In the genomic region with DNA sequence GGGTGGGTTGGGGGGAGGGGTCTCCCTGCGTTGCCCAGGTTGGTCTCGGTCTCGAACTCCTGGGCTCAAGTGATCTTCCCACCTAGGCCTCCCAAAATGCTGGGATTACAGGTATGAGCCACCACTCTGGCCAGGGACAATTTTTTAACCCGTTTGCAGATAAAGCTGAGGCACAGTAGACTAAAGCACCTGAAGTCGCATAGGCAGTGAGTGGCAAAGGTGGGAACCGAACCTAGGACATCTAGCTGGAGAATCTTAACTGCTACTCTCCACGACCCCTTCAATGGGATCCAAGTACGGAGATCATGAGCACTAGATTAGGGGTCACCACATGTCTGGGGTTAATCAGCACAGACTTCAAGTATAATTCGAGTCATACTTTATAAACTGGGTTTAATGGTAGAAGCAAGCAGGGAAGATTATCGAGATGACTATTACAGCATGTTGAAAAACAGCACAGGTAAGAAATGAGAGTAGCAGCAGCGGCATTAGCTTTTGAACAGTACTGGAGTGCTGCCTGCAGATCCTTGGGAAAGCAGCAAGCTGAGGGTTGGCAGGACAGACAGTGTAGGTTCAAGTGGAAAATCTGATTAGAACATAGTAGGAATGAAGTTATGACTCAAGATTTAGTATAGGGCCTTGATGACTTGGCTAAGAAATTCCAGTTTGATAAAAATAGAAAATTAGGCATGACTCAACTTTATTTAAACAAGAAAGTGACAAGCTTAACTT, we compare ENCODE assay signal across 9 cellular contexts. TPM values are rescaled to one million over a fixed set of nuclear protein-coding genes. Genes with fewer than 3 reads are reported as not detected.
DNase-seq lines count a peak whose midpoint lies in the region; ATAC-seq and TF ChIP-seq lines count a peak whose summit lies in the region.
"Had no signal": no experiment of that assay in that cellular context is flagged by ENCODE, and none has a peak within 500 bp of the region (broad histone marks: within the 10 kb centered on the region; RNA-seq: fewer than 3 reads in every experiment).

No MANE protein-coding gene starts in this region.

- intact Hi-C loops in spleen (cut with DNase I; ENCODE audit: low total_unique reads) = no loop called here
- intact Hi-C loops in dorsolateral prefrontal cortex (cut with DNase I) = no loop called here

- DNase-seq in AG09319 (ENCODE audit: extremely low read depth, low read depth) = peak; percentile 60
- DNase-seq in M059J (ENCODE audit: low read depth) = peak; percentile 92
- peak; percentile 62 for DNase-seq in epithelial cell of esophagus (ENCODE audit: low read depth)
- no peak for DNase-seq in omental fat pad (ENCODE audit: low spot score)
- DNase-seq in spleen = no peak
- no peak for DNase-seq in dorsolateral prefrontal cortex

- 83 to 96% (median 88%) methylated on average over 11 of the region's 11 CpGs for WGBS in spleen, 5 donors

- H3K4me1 ChIP-seq in spleen = peaks cover 0 to 3% (median 0%) of the 10 kb centered on the region in 6 donors

- TF ChIP-seq CTCF in AG09319 (IDR thresholded peaks at IDR 0.05; ENCODE audit: low read depth, low read length) (no peak; the same call in 1 of the 2 replicates), epithelial cell of esophagus (IDR thresholded peaks at IDR 0.05; ENCODE audit: insufficient read depth, low read depth, low read length, missing control alignments) (no peak), omental fat pad (IDR thresholded peaks at IDR 0.05) (no peak), spleen (IDR thresholded peaks at IDR 0.05 in 8 of 11, conservative IDR thresholded peaks at IDR 0.05 in 3 of 11) (no peak), dorsolateral prefrontal cortex (IDR thresholded peaks at IDR 0.05 in 54 of 56, conservative IDR thresholded peaks at IDR 0.05 in 2 of 56; ENCODE audit: low read depth in 1 of 56, partially characterized antibody in 56 of 56) (no peak)

- ATAC-seq in omental fat pad (ENCODE audit: low FRiP score) (peak; percentile 84), GM21786 (IDR thresholded peaks at IDR 0.05; ENCODE audit: unreplicated experiment) (no peak), GM21367 (IDR thresholded peaks at IDR 0.05; ENCODE audit: unreplicated experiment) (no peak)

- H3K27ac ChIP-seq in spleen = no peak overlapping the region
- no peak overlapping the region for H3K27ac ChIP-seq in dorsolateral prefrontal cortex

- H3K9me3 ChIP-seq in spleen = no peaks in the 10 kb centered on the region
- H3K9me3 ChIP-seq: tibial nerve had no signal

- H3K36me3 ChIP-seq in spleen = no peaks in the 10 kb centered on the region

- H3K27me3 ChIP-seq in spleen (replicated peaks in 1 of 7) (peaks cover 0 to 12% (median 0%) of the 10 kb centered on the region in 7 donors), dorsolateral prefrontal cortex (no peaks in the 10 kb centered on the region)
- H3K27me3 ChIP-seq: tibial nerve had no signal

- no peak for TF ChIP-seq POLR2A in spleen (IDR thresholded peaks at IDR 0.05)

- no peak overlapping the region for H3K4me3 ChIP-seq in epithelial cell of esophagus (ENCODE audit: low read length)
- H3K4me3 ChIP-seq in spleen = no peak overlapping the region
- H3K4me3 ChIP-seq in dorsolateral prefrontal cortex = no peak overlapping the region
- H3K4me3 ChIP-seq: tibial nerve had no signal

RNA-seq across cellular contexts. Expression of gene NID2, which starts 23.9 kb away (rescaled TPM):
- 69.9 and 72.7 TPM in 2 replicates for total RNA-seq in M059J (2014; rRNA removed; shearing (Covaris generic))
- total RNA-seq in omental fat pad (10 to 100 TPM; 33.3 to 67.0 (median 45.4) TPM), spleen (10 to 100 TPM in 1 of 7 donors, 1 to 10 TPM in 6; 2.0 to 10.8 (median 5.2) TPM), dorsolateral prefrontal cortex (10 to 100 TPM in 1 of 120 experiments, 1 to 10 TPM in 119; 1.7 to 12.5 (median 4.5) TPM)
- 1 to 10 TPM in 1 of 3 donors, under 1 TPM in 2; 0.33 to 1.4 (median 0.93) TPM for polyA plus RNA-seq in spleen

RNA-seq across cellular contexts. Expression of gene RTRAF, which starts 55.6 kb away (rescaled TPM):
- total RNA-seq in M059J (2014; rRNA removed; shearing (Covaris generic)) = 146 and 189 TPM in 2 replicates
- total RNA-seq in omental fat pad (10 to 100 TPM; 63.8 to 84.6 (median 71.6) TPM), spleen (10 to 100 TPM; 37.8 to 94.2 (median 87.4) TPM), dorsolateral prefrontal cortex (10 to 100 TPM; 37.8 to 99.0 (median 69.0) TPM)
- polyA plus RNA-seq in spleen = 100 to 1,000 TPM; 118 to 184 (median 122) TPM

Comparison
In these comparisons a context has a peak if more than half of its experiments do, and no peak if none do; other contexts are left out.
1. DNase-seq: peak in AG09319 (single experiment), M059J (single experiment) and epithelial cell of esophagus (single experiment); none in omental fat pad (single experiment), spleen (single experiment) and dorsolateral prefrontal cortex (0 of 10).